Comparison of ENCODE assay signal across 22 cellular contexts in the genomic region with DNA sequence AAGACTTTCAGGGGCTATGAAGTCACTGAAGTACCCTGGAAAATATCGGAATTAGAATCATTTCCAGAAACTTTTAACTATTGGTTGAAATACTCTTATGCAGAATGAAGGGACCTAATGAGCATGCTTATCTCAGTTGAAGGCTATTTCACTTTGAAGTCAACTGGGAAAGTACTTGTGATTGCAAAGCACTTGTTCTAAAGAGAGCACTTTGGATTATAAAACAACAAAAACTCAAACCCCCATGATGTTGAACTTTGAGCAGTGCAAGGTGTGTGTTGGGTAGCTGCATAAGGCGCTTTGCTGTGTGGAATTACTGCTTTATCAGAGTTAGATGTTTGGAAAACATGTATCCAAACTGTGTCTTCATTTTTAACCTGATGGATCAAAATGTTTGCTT.
"Had no signal": no experiment of that assay in that cellular context is flagged by ENCODE, and none has a peak within 500 bp of the region (broad histone marks: within the 10 kb centered on the region; RNA-seq: fewer than 3 reads in every experiment).

No MANE protein-coding gene starts in this region.

- H3K36me3 Mint-ChIP-seq: natural killer cell; stimulated activated effector memory CD8-positive, alpha-beta T cell treated with anti-CD3 and anti-CD28 coated beads, Interleukin-12 subunit alpha, Interleukin-12 subunit beta, amount 100 ng/mL, for 72 hours had no signal

- DNase-seq: cortex of kidney; dorsolateral prefrontal cortex; effector CD8-positive, alpha-beta T cell; foreskin melanocyte; head of caudate nucleus; hippocampal formation; kidney glomerular epithelial cell; left ventricle myocardium inferior; mesendoderm; natural killer cell; posterior cingulate gyrus; sigmoid colon; stimulated activated CD4-positive, alpha-beta T cell treated with anti-CD3 and anti-CD28 coated beads, Interleukin-12 subunit alpha, Interleukin-12 subunit beta, amount 100 ng/mL, for 4 hours; stimulated activated CD4-positive, alpha-beta T cell treated with anti-CD3 and anti-CD28 coated beads, Interleukin-2, amount 100 ng/mL, for 48 hours; stimulated activated CD8-positive, alpha-beta memory T cell treated with anti-CD3 and anti-CD28 coated beads, Interleukin-4, amount 100 ng/mL, for 48 hours; tibial artery had no signal

- H3K9me3 ChIP-seq: left ventricle myocardium inferior, sigmoid colon, tibial artery had no signal

- H3K27me3 Mint-ChIP-seq: central memory CD8-positive, alpha-beta T cell; stimulated activated naive CD8-positive, alpha-beta T cell treated with anti-CD3 and anti-CD28 coated beads, Interleukin-15, Interleukin-2, amounts not matched to agents 100 ng/mL and 50 ng/mL, for 24 hours had no signal

- H3K4me3 Mint-ChIP-seq: central memory CD8-positive, alpha-beta T cell; natural killer cell; neural crest cell; stimulated activated effector memory CD8-positive, alpha-beta T cell treated with anti-CD3 and anti-CD28 coated beads, Interleukin-12 subunit alpha, Interleukin-12 subunit beta, amount 100 ng/mL, for 72 hours; stimulated activated naive CD8-positive, alpha-beta T cell treated with anti-CD3 and anti-CD28 coated beads, Interleukin-15, Interleukin-2, amounts not matched to agents 100 ng/mL and 50 ng/mL, for 24 hours had no signal

- H3K36me3 ChIP-seq: left ventricle myocardium inferior, sigmoid colon, tibial artery had no signal

- ATAC-seq: natural killer cell; stimulated activated effector memory CD8-positive, alpha-beta T cell treated with anti-CD3 and anti-CD28 coated beads, Interleukin-12 subunit alpha, Interleukin-12 subunit beta, amount 100 ng/mL, for 72 hours had no signal

- H3K27ac Mint-ChIP-seq: natural killer cell; stimulated activated effector memory CD8-positive, alpha-beta T cell treated with anti-CD3 and anti-CD28 coated beads, Interleukin-12 subunit alpha, Interleukin-12 subunit beta, amount 100 ng/mL, for 72 hours; stimulated activated naive CD8-positive, alpha-beta T cell treated with anti-CD3 and anti-CD28 coated beads, Interleukin-15, Interleukin-2, amounts not matched to agents 100 ng/mL and 50 ng/mL, for 24 hours had no signal

- H3K4me3 ChIP-seq: dorsolateral prefrontal cortex, left ventricle myocardium inferior, lung, sigmoid colon, skin epidermis, tibial artery had no signal

- H3K9me3 Mint-ChIP-seq: central memory CD8-positive, alpha-beta T cell; natural killer cell; neural crest cell; stimulated activated effector memory CD8-positive, alpha-beta T cell treated with anti-CD3 and anti-CD28 coated beads, Interleukin-12 subunit alpha, Interleukin-12 subunit beta, amount 100 ng/mL, for 72 hours; stimulated activated naive CD8-positive, alpha-beta T cell treated with anti-CD3 and anti-CD28 coated beads, Interleukin-15, Interleukin-2, amounts not matched to agents 100 ng/mL and 50 ng/mL, for 24 hours had no signal

- H3K27ac ChIP-seq: dorsolateral prefrontal cortex, left ventricle myocardium inferior, sigmoid colon, skin epidermis, tibial artery had no signal

- H3K27me3 ChIP-seq: dorsolateral prefrontal cortex, sigmoid colon, tibial artery had no signal
